ENCODE assay signal across 15 cellular contexts in genomic region chr2:85178980-85179411, GRCh38.
"Had no signal": no experiment of that assay in that cellular context is flagged by ENCODE, and none has a peak within 500 bp of the region (broad histone marks: within the 10 kb centered on the region; RNA-seq: fewer than 3 reads in every experiment).

No MANE protein-coding gene starts in this region.

- ATAC-seq: esophagus mucosa; stimulated activated naive CD8-positive, alpha-beta T cell treated with anti-CD3 and anti-CD28 coated beads, Interleukin-15, amount 100 ng/mL, for 72 hours had no signal

- H3K4me3 ChIP-seq: breast epithelium, left ventricle myocardium inferior, right atrium auricular region, skin epidermis, thoracic aorta had no signal

- H3K27me3 ChIP-seq: breast epithelium, right atrium auricular region had no signal

- H3K9me3 ChIP-seq: breast epithelium, left ventricle myocardium inferior, right atrium auricular region, thoracic aorta had no signal

- H3K4me1 ChIP-seq: breast epithelium had no signal

- H3K27ac ChIP-seq: breast epithelium, left ventricle myocardium inferior, right atrium auricular region, skin epidermis, thoracic aorta had no signal

- DNase-seq: activated CD4-positive, alpha-beta T cell treated with anti-CD3 and anti-CD28 coated beads, Interleukin-2, amount 50 U/mL, for 4 hours; activated CD4-positive, CD25-positive, alpha-beta regulatory T cell treated with anti-CD3 and anti-CD28 coated beads, Interleukin-2, amount 50 U/mL, for 72 hours; activated effector memory CD4-positive, alpha-beta T cell treated with Interleukin-2 at 50 U/mL for 16 hours; activated naive CD8-positive, alpha-beta T cell treated with anti-CD3 and anti-CD28 coated beads for 36 hours; activated T-cell treated with anti-CD3 and anti-CD28 coated beads, Interleukin-2, amount 50 U/mL, for 1 hour; glutamatergic neuron; islet precursor cell; left ventricle myocardium inferior; stimulated activated CD4-positive, alpha-beta T cell treated with anti-CD3 and anti-CD28 coated beads, Interleukin-4, amount 100 ng/mL, for 4 hours; stimulated activated naive CD8-positive, alpha-beta T cell treated with anti-CD3 and anti-CD28 coated beads, Interleukin-15, amount 100 ng/mL, for 72 hours had no signal

- H3K36me3 ChIP-seq: breast epithelium, left ventricle myocardium inferior, right atrium auricular region, thoracic aorta had no signal
